In the genomic region with DNA sequence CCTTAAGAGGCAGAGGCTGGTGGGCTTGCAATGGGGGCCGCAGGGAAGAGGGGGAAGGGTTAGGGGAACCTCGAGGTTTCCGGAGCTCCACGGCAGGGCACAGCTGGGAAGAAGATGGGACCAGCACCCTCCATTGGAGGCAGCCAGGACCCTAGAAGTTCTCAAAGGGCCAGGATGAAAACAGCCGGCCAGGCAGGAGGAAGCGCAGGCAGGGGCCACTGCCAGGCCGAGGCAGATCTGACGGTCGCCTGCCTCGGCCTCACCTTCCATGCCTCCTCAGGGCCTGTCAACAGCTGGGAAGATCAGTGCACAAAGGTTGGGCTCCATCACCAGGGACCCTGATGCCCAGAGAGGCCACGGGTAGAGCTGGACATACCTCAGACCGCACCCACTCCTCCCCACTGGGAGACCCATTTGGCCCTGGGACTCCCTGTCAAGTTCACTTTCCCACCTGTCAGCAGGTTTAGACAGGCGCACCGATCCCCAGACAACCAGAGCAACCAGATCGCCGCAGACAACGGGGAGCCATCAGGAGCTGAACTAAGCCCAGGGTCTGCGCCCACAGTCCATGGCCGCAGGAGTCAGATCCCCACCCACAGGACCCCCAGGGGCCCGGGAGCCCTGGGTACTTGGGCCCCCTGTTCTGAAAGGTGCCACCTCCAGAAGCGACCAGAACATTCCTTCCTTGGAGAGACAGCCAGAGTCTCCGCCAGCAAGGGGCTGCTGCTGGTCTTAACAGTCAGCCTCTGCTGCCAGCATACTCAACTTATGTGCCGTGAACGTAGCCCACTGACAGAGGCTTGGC, we compare ENCODE assay signal across 2 cellular contexts.
TF ChIP-seq lines count a peak whose summit lies in the region.

No MANE protein-coding gene starts in this region.

TF ChIP-seq in K562, 482 proteins besides CTCF, POLR2A, EP300 and RAD21 (continued from another document and continues in another):
- TF ChIP-seq, protein P1, sequence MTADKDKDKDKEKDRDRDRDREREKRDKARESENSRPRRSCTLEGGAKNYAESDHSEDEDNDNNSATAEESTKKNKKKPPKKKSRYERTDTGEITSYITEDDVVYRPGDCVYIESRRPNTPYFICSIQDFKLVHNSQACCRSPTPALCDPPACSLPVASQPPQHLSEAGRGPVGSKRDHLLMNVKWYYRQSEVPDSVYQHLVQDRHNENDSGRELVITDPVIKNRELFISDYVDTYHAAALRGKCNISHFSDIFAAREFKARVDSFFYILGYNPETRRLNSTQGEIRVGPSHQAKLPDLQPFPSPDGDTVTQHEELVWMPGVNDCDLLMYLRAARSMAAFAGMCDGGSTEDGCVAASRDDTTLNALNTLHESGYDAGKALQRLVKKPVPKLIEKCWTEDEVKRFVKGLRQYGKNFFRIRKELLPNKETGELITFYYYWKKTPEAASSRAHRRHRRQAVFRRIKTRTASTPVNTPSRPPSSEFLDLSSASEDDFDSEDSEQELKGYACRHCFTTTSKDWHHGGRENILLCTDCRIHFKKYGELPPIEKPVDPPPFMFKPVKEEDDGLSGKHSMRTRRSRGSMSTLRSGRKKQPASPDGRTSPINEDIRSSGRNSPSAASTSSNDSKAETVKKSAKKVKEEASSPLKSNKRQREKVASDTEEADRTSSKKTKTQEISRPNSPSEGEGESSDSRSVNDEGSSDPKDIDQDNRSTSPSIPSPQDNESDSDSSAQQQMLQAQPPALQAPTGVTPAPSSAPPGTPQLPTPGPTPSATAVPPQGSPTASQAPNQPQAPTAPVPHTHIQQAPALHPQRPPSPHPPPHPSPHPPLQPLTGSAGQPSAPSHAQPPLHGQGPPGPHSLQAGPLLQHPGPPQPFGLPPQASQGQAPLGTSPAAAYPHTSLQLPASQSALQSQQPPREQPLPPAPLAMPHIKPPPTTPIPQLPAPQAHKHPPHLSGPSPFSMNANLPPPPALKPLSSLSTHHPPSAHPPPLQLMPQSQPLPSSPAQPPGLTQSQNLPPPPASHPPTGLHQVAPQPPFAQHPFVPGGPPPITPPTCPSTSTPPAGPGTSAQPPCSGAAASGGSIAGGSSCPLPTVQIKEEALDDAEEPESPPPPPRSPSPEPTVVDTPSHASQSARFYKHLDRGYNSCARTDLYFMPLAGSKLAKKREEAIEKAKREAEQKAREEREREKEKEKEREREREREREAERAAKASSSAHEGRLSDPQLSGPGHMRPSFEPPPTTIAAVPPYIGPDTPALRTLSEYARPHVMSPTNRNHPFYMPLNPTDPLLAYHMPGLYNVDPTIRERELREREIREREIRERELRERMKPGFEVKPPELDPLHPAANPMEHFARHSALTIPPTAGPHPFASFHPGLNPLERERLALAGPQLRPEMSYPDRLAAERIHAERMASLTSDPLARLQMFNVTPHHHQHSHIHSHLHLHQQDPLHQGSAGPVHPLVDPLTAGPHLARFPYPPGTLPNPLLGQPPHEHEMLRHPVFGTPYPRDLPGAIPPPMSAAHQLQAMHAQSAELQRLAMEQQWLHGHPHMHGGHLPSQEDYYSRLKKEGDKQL (CRISPR knock-in tag; IDR thresholded peaks at IDR 0.05; ENCODE audit: borderline replicate concordance), result no peak
- TF ChIP-seq SAP30 (IDR thresholded peaks at IDR 0.05; ENCODE audit: borderline replicate concordance, insufficient read depth, low read depth, low read length, poor library complexity, severe bottlenecking) (no peak), ARHGAP35 (IDR thresholded peaks at IDR 0.05; ENCODE audit: partially characterized antibody) (no peak), FOXJ2 (tag; IDR thresholded peaks at IDR 0.05) (no peak), SOX6 (IDR thresholded peaks at IDR 0.05) (no peak), CREB1 (IDR thresholded peaks at IDR 0.05) (no peak), CREB1 (CRISPR knock-in tag; IDR thresholded peaks at IDR 0.05) (no peak), SMARCA4 (IDR thresholded peaks at IDR 0.05) (no peak), ZNF75A (CRISPR knock-in tag; IDR thresholded peaks at IDR 0.05) (no peak), POLR2G (IDR thresholded peaks at IDR 0.05; ENCODE audit: low read depth, low read length) (no peak), ZNF253 (CRISPR knock-in tag; conservative IDR thresholded peaks at IDR 0.05) (no peak)
- TF ChIP-seq, protein P2, sequence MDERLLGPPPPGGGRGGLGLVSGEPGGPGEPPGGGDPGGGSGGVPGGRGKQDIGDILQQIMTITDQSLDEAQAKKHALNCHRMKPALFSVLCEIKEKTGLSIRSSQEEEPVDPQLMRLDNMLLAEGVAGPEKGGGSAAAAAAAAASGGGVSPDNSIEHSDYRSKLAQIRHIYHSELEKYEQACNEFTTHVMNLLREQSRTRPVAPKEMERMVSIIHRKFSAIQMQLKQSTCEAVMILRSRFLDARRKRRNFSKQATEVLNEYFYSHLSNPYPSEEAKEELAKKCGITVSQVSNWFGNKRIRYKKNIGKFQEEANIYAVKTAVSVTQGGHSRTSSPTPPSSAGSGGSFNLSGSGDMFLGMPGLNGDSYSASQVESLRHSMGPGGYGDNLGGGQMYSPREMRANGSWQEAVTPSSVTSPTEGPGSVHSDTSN (CRISPR knock-in tag; IDR thresholded peaks at IDR 0.05; ENCODE audit: low read depth), result no peak
- TF ChIP-seq, protein P2 (tag; conservative IDR thresholded peaks at IDR 0.05; ENCODE audit: low read depth), result no peak

TF ChIP-seq in SK-N-SH treated with all-trans-retinoic acid at 6 μM for 48 hours, 23 proteins besides CTCF, POLR2A, EP300 and RAD21 (continued from another document):
- TF ChIP-seq, protein P3, sequence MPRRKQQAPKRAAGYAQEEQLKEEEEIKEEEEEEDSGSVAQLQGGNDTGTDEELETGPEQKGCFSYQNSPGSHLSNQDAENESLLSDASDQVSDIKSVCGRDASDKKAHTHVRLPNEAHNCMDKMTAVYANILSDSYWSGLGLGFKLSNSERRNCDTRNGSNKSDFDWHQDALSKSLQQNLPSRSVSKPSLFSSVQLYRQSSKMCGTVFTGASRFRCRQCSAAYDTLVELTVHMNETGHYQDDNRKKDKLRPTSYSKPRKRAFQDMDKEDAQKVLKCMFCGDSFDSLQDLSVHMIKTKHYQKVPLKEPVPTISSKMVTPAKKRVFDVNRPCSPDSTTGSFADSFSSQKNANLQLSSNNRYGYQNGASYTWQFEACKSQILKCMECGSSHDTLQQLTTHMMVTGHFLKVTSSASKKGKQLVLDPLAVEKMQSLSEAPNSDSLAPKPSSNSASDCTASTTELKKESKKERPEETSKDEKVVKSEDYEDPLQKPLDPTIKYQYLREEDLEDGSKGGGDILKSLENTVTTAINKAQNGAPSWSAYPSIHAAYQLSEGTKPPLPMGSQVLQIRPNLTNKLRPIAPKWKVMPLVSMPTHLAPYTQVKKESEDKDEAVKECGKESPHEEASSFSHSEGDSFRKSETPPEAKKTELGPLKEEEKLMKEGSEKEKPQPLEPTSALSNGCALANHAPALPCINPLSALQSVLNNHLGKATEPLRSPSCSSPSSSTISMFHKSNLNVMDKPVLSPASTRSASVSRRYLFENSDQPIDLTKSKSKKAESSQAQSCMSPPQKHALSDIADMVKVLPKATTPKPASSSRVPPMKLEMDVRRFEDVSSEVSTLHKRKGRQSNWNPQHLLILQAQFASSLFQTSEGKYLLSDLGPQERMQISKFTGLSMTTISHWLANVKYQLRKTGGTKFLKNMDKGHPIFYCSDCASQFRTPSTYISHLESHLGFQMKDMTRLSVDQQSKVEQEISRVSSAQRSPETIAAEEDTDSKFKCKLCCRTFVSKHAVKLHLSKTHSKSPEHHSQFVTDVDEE (CRISPR knock-in tag; IDR thresholded peaks at IDR 0.05), result no peak
- TF ChIP-seq ZC3H10 (CRISPR knock-in tag; IDR thresholded peaks at IDR 0.05) (no peak), SNAI2 (CRISPR knock-in tag; IDR thresholded peaks at IDR 0.05) (no peak), ARNTL (CRISPR knock-in tag; IDR thresholded peaks at IDR 0.05; ENCODE audit: borderline replicate concordance, low read depth) (no peak), BACH2 (CRISPR knock-in tag; IDR thresholded peaks at IDR 0.05; ENCODE audit: borderline replicate concordance) (no peak), TOX (CRISPR knock-in tag; IDR thresholded peaks at IDR 0.05; ENCODE audit: borderline replicate concordance) (no peak), ZNF565 (CRISPR knock-in tag; conservative IDR thresholded peaks at IDR 0.05; ENCODE audit: low read depth) (no peak), TCF4 (CRISPR knock-in tag; IDR thresholded peaks at IDR 0.05; ENCODE audit: borderline replicate concordance) (no peak), ESRRG (CRISPR knock-in tag; IDR thresholded peaks at IDR 0.05) (no peak), RARB (CRISPR knock-in tag; IDR thresholded peaks at IDR 0.05) (no peak), GLIS3 (CRISPR knock-in tag; IDR thresholded peaks at IDR 0.05) (no peak), ZNF8 (CRISPR knock-in tag; IDR thresholded peaks at IDR 0.05) (no peak)
- TF ChIP-seq, protein P4, sequence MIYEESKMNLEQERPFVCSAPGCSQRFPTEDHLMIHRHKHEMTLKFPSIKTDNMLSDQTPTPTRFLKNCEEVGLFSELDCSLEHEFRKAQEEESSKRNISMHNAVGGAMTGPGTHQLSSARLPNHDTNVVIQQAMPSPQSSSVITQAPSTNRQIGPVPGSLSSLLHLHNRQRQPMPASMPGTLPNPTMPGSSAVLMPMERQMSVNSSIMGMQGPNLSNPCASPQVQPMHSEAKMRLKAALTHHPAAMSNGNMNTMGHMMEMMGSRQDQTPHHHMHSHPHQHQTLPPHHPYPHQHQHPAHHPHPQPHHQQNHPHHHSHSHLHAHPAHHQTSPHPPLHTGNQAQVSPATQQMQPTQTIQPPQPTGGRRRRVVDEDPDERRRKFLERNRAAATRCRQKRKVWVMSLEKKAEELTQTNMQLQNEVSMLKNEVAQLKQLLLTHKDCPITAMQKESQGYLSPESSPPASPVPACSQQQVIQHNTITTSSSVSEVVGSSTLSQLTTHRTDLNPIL (CRISPR knock-in tag; IDR thresholded peaks at IDR 0.05; ENCODE audit: low read depth), result no peak
- TF ChIP-seq, protein P5, sequence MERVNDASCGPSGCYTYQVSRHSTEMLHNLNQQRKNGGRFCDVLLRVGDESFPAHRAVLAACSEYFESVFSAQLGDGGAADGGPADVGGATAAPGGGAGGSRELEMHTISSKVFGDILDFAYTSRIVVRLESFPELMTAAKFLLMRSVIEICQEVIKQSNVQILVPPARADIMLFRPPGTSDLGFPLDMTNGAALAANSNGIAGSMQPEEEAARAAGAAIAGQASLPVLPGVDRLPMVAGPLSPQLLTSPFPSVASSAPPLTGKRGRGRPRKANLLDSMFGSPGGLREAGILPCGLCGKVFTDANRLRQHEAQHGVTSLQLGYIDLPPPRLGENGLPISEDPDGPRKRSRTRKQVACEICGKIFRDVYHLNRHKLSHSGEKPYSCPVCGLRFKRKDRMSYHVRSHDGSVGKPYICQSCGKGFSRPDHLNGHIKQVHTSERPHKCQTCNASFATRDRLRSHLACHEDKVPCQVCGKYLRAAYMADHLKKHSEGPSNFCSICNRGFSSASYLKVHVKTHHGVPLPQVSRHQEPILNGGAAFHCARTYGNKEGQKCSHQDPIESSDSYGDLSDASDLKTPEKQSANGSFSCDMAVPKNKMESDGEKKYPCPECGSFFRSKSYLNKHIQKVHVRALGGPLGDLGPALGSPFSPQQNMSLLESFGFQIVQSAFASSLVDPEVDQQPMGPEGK (CRISPR knock-in tag; IDR thresholded peaks at IDR 0.05; ENCODE audit: borderline replicate concordance), result no peak
- TF ChIP-seq, protein P6, sequence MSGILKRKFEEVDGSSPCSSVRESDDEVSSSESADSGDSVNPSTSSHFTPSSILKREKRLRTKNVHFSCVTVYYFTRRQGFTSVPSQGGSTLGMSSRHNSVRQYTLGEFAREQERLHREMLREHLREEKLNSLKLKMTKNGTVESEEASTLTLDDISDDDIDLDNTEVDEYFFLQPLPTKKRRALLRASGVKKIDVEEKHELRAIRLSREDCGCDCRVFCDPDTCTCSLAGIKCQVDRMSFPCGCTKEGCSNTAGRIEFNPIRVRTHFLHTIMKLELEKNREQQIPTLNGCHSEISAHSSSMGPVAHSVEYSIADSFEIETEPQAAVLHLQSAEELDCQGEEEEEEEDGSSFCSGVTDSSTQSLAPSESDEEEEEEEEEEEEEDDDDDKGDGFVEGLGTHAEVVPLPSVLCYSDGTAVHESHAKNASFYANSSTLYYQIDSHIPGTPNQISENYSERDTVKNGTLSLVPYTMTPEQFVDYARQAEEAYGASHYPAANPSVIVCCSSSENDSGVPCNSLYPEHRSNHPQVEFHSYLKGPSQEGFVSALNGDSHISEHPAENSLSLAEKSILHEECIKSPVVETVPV (CRISPR knock-in tag; IDR thresholded peaks at IDR 0.05), result no peak
- TF ChIP-seq, protein P7, sequence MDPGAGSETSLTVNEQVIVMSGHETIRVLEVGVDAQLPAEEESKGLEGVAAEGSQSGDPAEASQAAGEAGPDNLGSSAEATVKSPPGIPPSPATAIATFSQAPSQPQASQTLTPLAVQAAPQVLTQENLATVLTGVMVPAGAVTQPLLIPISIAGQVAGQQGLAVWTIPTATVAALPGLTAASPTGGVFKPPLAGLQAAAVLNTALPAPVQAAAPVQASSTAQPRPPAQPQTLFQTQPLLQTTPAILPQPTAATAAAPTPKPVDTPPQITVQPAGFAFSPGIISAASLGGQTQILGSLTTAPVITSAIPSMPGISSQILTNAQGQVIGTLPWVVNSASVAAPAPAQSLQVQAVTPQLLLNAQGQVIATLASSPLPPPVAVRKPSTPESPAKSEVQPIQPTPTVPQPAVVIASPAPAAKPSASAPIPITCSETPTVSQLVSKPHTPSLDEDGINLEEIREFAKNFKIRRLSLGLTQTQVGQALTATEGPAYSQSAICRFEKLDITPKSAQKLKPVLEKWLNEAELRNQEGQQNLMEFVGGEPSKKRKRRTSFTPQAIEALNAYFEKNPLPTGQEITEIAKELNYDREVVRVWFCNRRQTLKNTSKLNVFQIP (CRISPR knock-in tag; IDR thresholded peaks at IDR 0.05; ENCODE audit: borderline replicate concordance, low read depth), result no peak
